Comparison of ENCODE assay signal across 11 cellular contexts in the genomic region with DNA sequence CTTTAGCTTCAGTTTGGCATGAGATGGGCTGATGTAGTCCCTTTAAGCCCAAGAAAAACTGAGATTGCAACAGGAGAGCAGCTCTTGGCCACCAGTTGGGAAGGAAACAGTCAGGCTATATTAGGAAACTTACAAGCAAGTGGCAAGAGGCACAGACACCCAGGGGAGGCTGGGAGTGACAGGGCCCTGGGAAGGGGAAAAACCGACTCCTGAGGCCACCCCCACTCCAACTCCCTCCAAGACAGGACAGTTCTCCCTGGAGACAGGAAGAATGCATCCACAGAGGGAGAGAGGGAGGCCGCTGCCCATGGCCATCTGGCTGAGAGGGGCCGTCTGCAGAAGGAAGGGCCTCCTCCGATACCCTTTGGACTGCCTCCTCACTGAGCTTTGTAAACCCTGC. TPM values are rescaled to one million over a fixed set of nuclear protein-coding genes. Genes with fewer than 3 reads are reported as not detected.
DNase-seq lines count a peak whose midpoint lies in the region; ATAC-seq, FAIRE-seq and TF ChIP-seq lines count a peak whose summit lies in the region.
"Had no signal": no experiment of that assay in that cellular context is flagged by ENCODE, and none has a peak within 500 bp of the region (broad histone marks: within the 10 kb centered on the region; RNA-seq: fewer than 3 reads in every experiment).

No MANE protein-coding gene starts in this region.

- H3K36me3 ChIP-seq in GM23248 (ENCODE audit: low read depth), result no peaks in the 10 kb centered on the region
- H3K36me3 ChIP-seq in left ventricle myocardium inferior, result no peaks in the 10 kb centered on the region
- H3K36me3 ChIP-seq in skeletal muscle satellite cell (ENCODE audit: insufficient read depth, low read length), result no peaks in the 10 kb centered on the region

- ATAC-seq in GM18505 (IDR thresholded peaks at IDR 0.05; ENCODE audit: unreplicated experiment) (no peak), esophagus mucosa (no peak), GM21619 (IDR thresholded peaks at IDR 0.05; ENCODE audit: unreplicated experiment) (no peak)
- ATAC-seq: T-cell had no signal

- peak; percentile 77 for DNase-seq in GM23248
- peak; percentile 48 for DNase-seq in left ventricle myocardium inferior
- no peak for DNase-seq in frontal cortex (ENCODE audit: low spot score in 2 of 2)
- DNase-seq: DMS53, T-cell had no signal

- no peak for FAIRE-seq in frontal cortex (lab: Jason Lieb, UNC)

- TF ChIP-seq CTCF in VCaP (conservative IDR thresholded peaks at IDR 0.05), result no peak
- no peak for TF ChIP-seq CTCF in left ventricle myocardium inferior (IDR thresholded peaks at IDR 0.05; ENCODE audit: borderline replicate concordance)

- H3K9me3 ChIP-seq in GM23248 (ENCODE audit: low read depth), result no peaks in the 10 kb centered on the region
- no peaks in the 10 kb centered on the region for H3K9me3 ChIP-seq in left ventricle myocardium inferior (replicated peaks)
- H3K9me3 ChIP-seq in skeletal muscle satellite cell (replicated peaks; ENCODE audit: low read length), result no peaks in the 10 kb centered on the region

- peak overlapping the region; percentile 43 for H3K9ac ChIP-seq in GM23248
- H3K9ac ChIP-seq in skeletal muscle satellite cell (ENCODE audit: low read depth, low read length), result peak overlapping the region; percentile 67

- H3K27ac ChIP-seq in GM23248 (peak overlapping the region; percentile 76), VCaP (peak overlapping the region; percentile 48), left ventricle myocardium inferior (replicated peaks) (peak overlapping the region; percentile 79)

- H3K4me1 ChIP-seq in GM23248 (ENCODE audit: insufficient read depth), result peaks cover 35% of the 10 kb centered on the region
- peaks cover 97% of the 10 kb centered on the region for H3K4me1 ChIP-seq in left ventricle myocardium inferior
- H3K4me1 ChIP-seq in skeletal muscle satellite cell (ENCODE audit: control insufficient read depth, insufficient read depth, low read length), result peaks cover 37% of the 10 kb centered on the region

- in situ Hi-C loops in GM23248 (cut with MboI), result no loop called here

- H4K20me1 ChIP-seq in GM23248 (ENCODE audit: insufficient read depth), result no peaks in the 10 kb centered on the region

- 29 to 32% methylated on average over 4 of the region's 4 CpGs for WGBS in GM23248 (ENCODE audit: low coverage in 1 of 2, low lambda C conversion rate in 2 of 2, missing lambda C conversion rate in 2 of 2), 2 experiments

- peak overlapping the region; percentile 61 for H2AFZ ChIP-seq in GM23248

- H3K27me3 ChIP-seq in GM23248 (replicated peaks; ENCODE audit: insufficient read depth) (no peaks in the 10 kb centered on the region), left ventricle myocardium inferior (ENCODE audit: low read depth) (no peaks in the 10 kb centered on the region), skeletal muscle satellite cell (ENCODE audit: control insufficient read depth, insufficient read depth, low read length) (peaks cover 10% of the 10 kb centered on the region)

- no peaks in the 10 kb centered on the region for H3K79me2 ChIP-seq in GM23248 (ENCODE audit: insufficient read depth)

- H3K4me2 ChIP-seq in GM23248 (ENCODE audit: unreplicated experiment) (peak overlapping the region; percentile 73), skeletal muscle satellite cell (ENCODE audit: low read length) (peak overlapping the region; percentile 68)

- intact Hi-C loops in left ventricle myocardium inferior (cut with micrococcal nuclease), result no loop called here

- H3K4me3 ChIP-seq in GM23248 (peak overlapping the region; percentile 46), left ventricle myocardium inferior (peak overlapping the region; percentile 35), skeletal muscle satellite cell (ENCODE audit: low read length) (peak overlapping the region; percentile 43)

- no peak for TF ChIP-seq POLR2A in GM18505 (IDR thresholded peaks at IDR 0.05; ENCODE audit: borderline replicate concordance, extremely low read depth, insufficient read depth, insufficient read length)

- no peaks in the 10 kb centered on the region for H3K9me2 ChIP-seq in GM23248 (ENCODE audit: insufficient read depth)

- H3F3A ChIP-seq in GM23248 (ENCODE audit: insufficient read depth), result peaks cover 22% of the 10 kb centered on the region

RNA-seq across cellular contexts. Expression of gene JPH2, which starts 20.5 kb away (rescaled TPM):
- total RNA-seq in GM23248 (2014; rRNA removed; shearing (Covaris generic)), result 7.8 and 9.7 TPM in 2 replicates
- 1.6 and 1.8 TPM in 2 replicates for polyA plus RNA-seq in GM23248 (2016; fragmentation: Nextera tagmentation; extraction: Ambion mirVana)
- total RNA-seq in left ventricle myocardium inferior (151 TPM), frontal cortex (under 0.01 TPM), esophagus mucosa (1.0 TPM)
- under 0.01 and 5.9 TPM in 2 replicates for total RNA-seq in skeletal muscle satellite cell (2012; rRNA removed)
- total RNA-seq: pulmonary artery endothelial cell had no signal

RNA-seq across cellular contexts. Expression of gene OSER1, which starts 44.1 kb away (rescaled TPM):
- total RNA-seq in GM23248 (2014; rRNA removed; shearing (Covaris generic)), result 29.5 and 36.2 TPM in 2 replicates
- polyA plus RNA-seq in GM23248 (2016; fragmentation: Nextera tagmentation; extraction: Ambion mirVana), result 43.8 and 45.1 TPM in 2 replicates
- total RNA-seq in left ventricle myocardium inferior (34.0 TPM), frontal cortex (39.9 TPM), esophagus mucosa (20.6 TPM)
- 34.7 and 35.2 TPM in 2 replicates for total RNA-seq in skeletal muscle satellite cell (2012; rRNA removed)

Comparison
In these comparisons a context has a peak if more than half of its experiments do, and no peak if none do; other contexts are left out.
1. DNase-seq: peak in GM23248 (single experiment) and left ventricle myocardium inferior (single experiment); none in frontal cortex (0 of 2).
2. RNA of gene JPH2, which starts 20.5 kb away (total RNA-seq): 151 TPM in left ventricle myocardium inferior (single experiment); 7.8 to 9.7 TPM in GM23248, 1.0 TPM in esophagus mucosa (single experiment) and under 0.01 TPM in frontal cortex (single experiment); every median in the first group is over 10 times any median in the second.
3. Peak in every context shown above with its lines, with median percentiles within 50 percentile points of each other: H3K27ac ChIP-seq and H3K4me3 ChIP-seq.